In genomic region chr1:173424786-173425407, GRCh38 we compare ENCODE assay signal across 25 cellular contexts. TPM values are rescaled to one million over a fixed set of nuclear protein-coding genes. Genes with fewer than 3 reads are reported as not detected.
DNase-seq lines count a peak whose midpoint lies in the region; ATAC-seq, FAIRE-seq and TF ChIP-seq lines count a peak whose summit lies in the region.
"Had no signal": no experiment of that assay in that cellular context is flagged by ENCODE, and none has a peak within 500 bp of the region (broad histone marks: within the 10 kb centered on the region; RNA-seq: fewer than 3 reads in every experiment).

No MANE protein-coding gene starts in this region.

- H3K9me1 ChIP-seq in keratinocyte (ENCODE audit: control insufficient read depth, extremely low read depth, insufficient read depth, low read length): no peaks in the 10 kb centered on the region

- 63 to 100% methylated on average over 1 to 2 of the region's 2 CpGs for WGBS in transverse colon (ENCODE audit: low coverage in 1 of 2), 2 donors
- WGBS in pancreas, 2 donors: 64 to 69% methylated on average over 2 of the region's 2 CpGs

- H3K27me3 Mint-ChIP-seq in MCF 10A (ENCODE audit: insufficient read depth, unreplicated experiment) (no peaks in the 10 kb centered on the region), WTC11 (ENCODE audit: low read depth) (no peaks in the 10 kb centered on the region)
- H3K27me3 Mint-ChIP-seq: T-helper 17 cell had no signal

- H3K4me3 ChIP-seq in breast epithelium (no peak overlapping the region), keratinocyte (ENCODE audit: control insufficient read depth in 2 of 3, extremely low read depth in 1 of 3, insufficient read depth in 2 of 3, low read depth in 1 of 3, low read length in 3 of 3) (no peak overlapping the region), transverse colon (no peak overlapping the region), pancreas (no peak overlapping the region)
- H3K4me3 ChIP-seq: BLaER1, gastrocnemius medialis, neural progenitor cell, Peyer's patch, prostate gland, smooth muscle cell, uterus had no signal

- H3K36me3 Mint-ChIP-seq in MCF 10A (ENCODE audit: insufficient read depth, unreplicated experiment): peaks cover 5% of the 10 kb centered on the region
- H3K36me3 Mint-ChIP-seq in WTC11: peaks cover 12% of the 10 kb centered on the region; the same call in 1 of the 2 replicates
- H3K36me3 Mint-ChIP-seq: neural progenitor cell had no signal

- ATAC-seq in WTC11: no peak
- ATAC-seq in GM21737 (IDR thresholded peaks at IDR 0.05; ENCODE audit: unreplicated experiment): no peak
- ATAC-seq in pancreas: no peak
- ATAC-seq: gastrocnemius medialis, T-helper 17 cell had no signal

- H4K20me1 ChIP-seq in keratinocyte (ENCODE audit: control insufficient read depth, extremely low read depth, insufficient read depth, low read length): no peaks in the 10 kb centered on the region
- H4K20me1 ChIP-seq: BLaER1 had no signal

- H3K9ac ChIP-seq in keratinocyte (ENCODE audit: control insufficient read depth, extremely low read depth, insufficient read depth, low read length): no peak overlapping the region
- H3K9ac ChIP-seq: BLaER1, neural progenitor cell had no signal

- peak overlapping the region; percentile 31 for H3K4me2 ChIP-seq in keratinocyte (ENCODE audit: control insufficient read depth, extremely low read depth, insufficient read depth, low read depth, low read length)
- H3K4me2 ChIP-seq: BLaER1, neural progenitor cell, smooth muscle cell had no signal

- FAIRE-seq in keratinocyte (lab: Jason Lieb, UNC): no peak
- no peak for FAIRE-seq in pancreas (lab: Jason Lieb, UNC)

- no peaks in the 10 kb centered on the region for H3K79me2 ChIP-seq in keratinocyte (ENCODE audit: control insufficient read depth, insufficient read depth, low read length)

- no peaks in the 10 kb centered on the region for H3K9me3 ChIP-seq in breast epithelium
- no peaks in the 10 kb centered on the region for H3K9me3 ChIP-seq in keratinocyte (ENCODE audit: control insufficient read depth, low read depth, low read length)
- no peaks in the 10 kb centered on the region for H3K9me3 ChIP-seq in transverse colon
- no peaks in the 10 kb centered on the region for H3K9me3 ChIP-seq in pancreas
- H3K9me3 ChIP-seq: BLaER1, gastrocnemius medialis, Peyer's patch, prostate gland, uterus had no signal

- POLR2A ChIA-PET in MCF 10A (lab: Yijun Ruan, JAX): interaction anchor here (1.1 to 6.2 kb wide), 3 partner anchors 52 to 399 kb away, joined by 4 to 31 read pairs (median 5); partner anchors contain the start of genes CENPL, DARS2, KLHL20 and PRDX6
- POLR2A ChIA-PET in WTC11 (lab: Charles Lee): no interaction called here

- in situ Hi-C loops in transverse colon (cut with MboI; ENCODE audit: low pct_ligation_motif_present in 1 of 4, low pct_unique_long_range_greater_than_20kb in 1 of 4, low sequenced_read_pairs in 3 of 4): loop anchor here in 3 of 4 donors (25.0 kb wide), 2 partner anchors 387 to 688 kb away; partner anchors contain the start of genes CENPL (in 2 of the 3) and DARS2 (in 2 of the 3)

- H3K4me1 Mint-ChIP-seq in MCF 10A (ENCODE audit: insufficient read depth, unreplicated experiment): peaks cover 38% of the 10 kb centered on the region
- H3K4me1 Mint-ChIP-seq in WTC11: peaks cover 46% of the 10 kb centered on the region

- no peaks in the 10 kb centered on the region for H3K27me3 ChIP-seq in breast epithelium
- H3K27me3 ChIP-seq in keratinocyte (ENCODE audit: control insufficient read depth, extremely low read depth, insufficient read depth, low read length): no peaks in the 10 kb centered on the region
- no peaks in the 10 kb centered on the region for H3K27me3 ChIP-seq in transverse colon
- no peaks in the 10 kb centered on the region for H3K27me3 ChIP-seq in pancreas
- H3K27me3 ChIP-seq: BLaER1, gastrocnemius medialis, neural progenitor cell, Peyer's patch, uterus had no signal

- no peaks in the 10 kb centered on the region for H3K4me1 ChIP-seq in breast epithelium
- peaks cover 44% of the 10 kb centered on the region for H3K4me1 ChIP-seq in keratinocyte (ENCODE audit: control insufficient read depth, extremely low read depth, insufficient read depth, low read length)
- peaks cover 14 to 62% (median 26%) of the 10 kb centered on the region in 4 donors for H3K4me1 ChIP-seq in transverse colon
- H3K4me1 ChIP-seq in pancreas: peaks cover 2 to 13% (median 3%) of the 10 kb centered on the region in 3 donors

- H3K27ac Mint-ChIP-seq in MCF 10A (ENCODE audit: low read depth, unreplicated experiment) (peak overlapping the region; percentile 39), WTC11 (peak overlapping the region; percentile 0; the same call in 1 of the 2 replicates)
- H3K27ac Mint-ChIP-seq: neural progenitor cell had no signal

- H3K9me3 Mint-ChIP-seq in MCF 10A (ENCODE audit: unreplicated experiment): no peaks in the 10 kb centered on the region
- H3K9me3 Mint-ChIP-seq in WTC11: no peaks in the 10 kb centered on the region
- H3K9me3 Mint-ChIP-seq: neural progenitor cell had no signal

- DNase-seq in MCF 10A (ENCODE audit: unreplicated experiment): no peak
- DNase-seq in breast epithelium (ENCODE audit: low spot score in 2 of 2): no peak
- no peak for DNase-seq in WTC11 (ENCODE audit: low spot score)
- no peak for DNase-seq in keratinocyte (ENCODE audit: low read depth, low spot score)
- peak; percentile 32 for DNase-seq in transverse colon
- DNase-seq in NCI-H128 (lab: John Stamatoyannopoulos, UW; ENCODE audit: unreplicated experiment): no peak
- no peak for DNase-seq in pancreas
- DNase-seq: activated CD8-positive, alpha-beta memory T cell treated with anti-CD3 and anti-CD28 coated beads, Interleukin-2, amount 50 U/mL, for 48 hours; activated effector memory CD4-positive, alpha-beta T cell treated with anti-CD3 and anti-CD28 coated beads, Interleukin-2, amount 50 U/mL, for 16 hours; gastrocnemius medialis; midbrain; NCI-H1048; NCI-H2029; NCI-H345; Peyer's patch; stimulated activated CD4-positive, alpha-beta T cell treated with anti-CD3 and anti-CD28 coated beads, Interleukin-2, amount 100 ng/mL, for 48 hours; T-helper 17 cell; uterus; WERI-Rb-1 had no signal

- H2AFZ ChIP-seq in keratinocyte (ENCODE audit: control insufficient read depth, low read length): no peak overlapping the region
- H2AFZ ChIP-seq: neural progenitor cell had no signal

- no peak for TF ChIP-seq CTCF in MCF 10A (IDR thresholded peaks at IDR 0.05; ENCODE audit: unreplicated experiment)
- no peak for TF ChIP-seq CTCF in breast epithelium (IDR thresholded peaks at IDR 0.05)
- no peak for TF ChIP-seq CTCF in WTC11 (IDR thresholded peaks at IDR 0.05)
- no peak for TF ChIP-seq CTCF in keratinocyte (optimal IDR thresholded peaks at IDR 0.05 in 1 of 3, IDR thresholded peaks at IDR 0.05 in 1 of 3, conservative IDR thresholded peaks at IDR 0.05 in 1 of 3; ENCODE audit: extremely low read depth in 1 of 3, insufficient read depth in 2 of 3, low read length in 3 of 3)
- TF ChIP-seq CTCF in transverse colon (IDR thresholded peaks at IDR 0.05): no peak
- TF ChIP-seq CTCF in pancreas (IDR thresholded peaks at IDR 0.05): no peak

- H3K4me3 Mint-ChIP-seq in MCF 10A (ENCODE audit: unreplicated experiment): no peak overlapping the region
- no peak overlapping the region for H3K4me3 Mint-ChIP-seq in WTC11
- H3K4me3 Mint-ChIP-seq: neural progenitor cell, T-helper 17 cell had no signal

- intact Hi-C loops in MCF 10A (cut with micrococcal nuclease) (loop anchor here (5.0 kb wide), 1 partner anchor 792 kb away; no protein-coding TSS in a partner anchor), breast epithelium (cut with DNase I; ENCODE audit: low total_unique reads) (loop anchor here (10.0 kb wide), 1 partner anchor 680 kb away; no protein-coding TSS in a partner anchor), transverse colon (cut with DNase I; ENCODE audit: low total_unique reads) (loop anchor here (10.0 kb wide), 1 partner anchor 400 kb away; the partner anchor contains the start of genes CENPL and DARS2), pancreas (cut with DNase I) (no loop called here)

- H3K27ac ChIP-seq in breast epithelium (no peak overlapping the region), keratinocyte (ENCODE audit: control insufficient read depth, insufficient read depth, low read length) (no peak overlapping the region), transverse colon (peak overlapping the region; percentile 56 to 90 (median 85)), pancreas (no peak overlapping the region)
- H3K27ac ChIP-seq: 22Rv1, BLaER1, gastrocnemius medialis, neural progenitor cell, Peyer's patch, prostate gland, uterus, WERI-Rb-1 had no signal

- dilution Hi-C loops in keratinocyte (cut with MboI; ENCODE audit: extremely low pct_ligation_motif_present, low sequenced_read_pairs): no loop called here

- CTCF ChIA-PET in MCF 10A (lab: Yijun Ruan, JAX) (interaction anchor here (0.5 to 1.7 kb wide), 11 partner anchors 9 to 405 kb away, joined by 3 to 7 read pairs (median 3); no protein-coding TSS in a partner anchor), WTC11 (lab: Charles Lee) (interaction anchor here (0.6 kb wide), 1 partner anchor 401 kb away, joined by 3 read pairs; no protein-coding TSS in a partner anchor)

- TF ChIP-seq POLR2A in breast epithelium (IDR thresholded peaks at IDR 0.05) (no peak), transverse colon (IDR thresholded peaks at IDR 0.05) (no peak)

- H3K36me3 ChIP-seq in breast epithelium: no peaks in the 10 kb centered on the region
- no peaks in the 10 kb centered on the region for H3K36me3 ChIP-seq in keratinocyte (ENCODE audit: control insufficient read depth in 2 of 2, extremely low read depth in 1 of 2, insufficient read depth in 2 of 2, low read length in 2 of 2)
- H3K36me3 ChIP-seq in transverse colon: no peaks in the 10 kb centered on the region
- H3K36me3 ChIP-seq in pancreas: no peaks in the 10 kb centered on the region
- H3K36me3 ChIP-seq: BLaER1, gastrocnemius medialis, neural progenitor cell, Peyer's patch, prostate gland, uterus, WERI-Rb-1 had no signal

- peak; percentile 47 for TF ChIP-seq EP300 in transverse colon (IDR thresholded peaks at IDR 0.05; ENCODE audit: low read depth)

- BruUV-seq in MCF 10A (replicated peaks; lab: Mats Ljungman, UMichigan): no TSS peak

TF ChIP-seq in WTC11, 78 proteins besides CTCF, POLR2A, EP300 and RAD21:
- TF ChIP-seq ZNF138 (CRISPR knock-in tag; conservative IDR thresholded peaks at IDR 0.05): no peak
TF ChIP-seq in WTC11: peak in this region for 0.

RNA-seq across cellular contexts. Expression of gene PRDX6, which starts 52.2 kb away (rescaled TPM):
- total RNA-seq in MCF 10A (2022) (502 and 563 TPM in 2 replicates), breast epithelium (100 to 1,000 TPM; 250 to 691 (median 267) TPM), WTC11 (2021) (512 to 538 TPM (median 516 TPM) in 3 replicates), transverse colon (100 to 1,000 TPM; 150 to 540 (median 469) TPM), pancreas (100 to 1,000 TPM in 3 of 6 donors, 10 to 100 TPM in 3; 89.8 to 126 (median 100) TPM)
- polyA plus RNA-seq in keratinocyte (168 to 266 TPM (median 248 TPM) in 3 replicates), pancreas (100 to 1,000 TPM; 127 to 129 TPM)
- 29.8 TPM for polyA plus RNA-seq in keratinocyte (2011; ENCODE audit: low read depth)
- polyA plus RNA-seq in keratinocyte (2011; cell fraction: cytosol; rRNA removed): 219 and 325 TPM in 2 replicates
- polyA plus RNA-seq in keratinocyte (2011; cell fraction: nucleus; rRNA removed): 141 and 154 TPM in 2 replicates
- polyA plus RNA-seq in keratinocyte (2012; ENCODE audit: low replicate concordance): 182 and 191 TPM in 2 replicates
- polyA minus RNA-seq in keratinocyte: 171 to 272 TPM (median 269 TPM) in 3 replicates
- polyA minus RNA-seq in keratinocyte (2011; cell fraction: cytosol; rRNA and poly(A)+ RNA removed): 241 TPM
- polyA minus RNA-seq in keratinocyte (2011; cell fraction: nucleus; rRNA and poly(A)+ RNA removed): 50.6 and 68.3 TPM in 2 replicates

Comparison
In these comparisons a context has a peak if more than half of its experiments do, and no peak if none do; other contexts are left out.
1. H3K27ac ChIP-seq: peak in transverse colon (4 of 4); none in breast epithelium (0 of 2), keratinocyte (single experiment) and pancreas (0 of 4).
2. intact Hi-C loops: an anchor here in MCF 10A (5.0 kb wide), breast epithelium (10.0 kb wide) and transverse colon (10.0 kb wide); none called in pancreas.